In genomic region chr7:16636533-16637173, GRCh38 we compare ENCODE assay signal across 17 cellular contexts. TPM values are rescaled to one million over a fixed set of nuclear protein-coding genes. Genes with fewer than 3 reads are reported as not detected.
A peak's percentile ranks its signal among the peaks of the same experiment; 100 is the strongest.
DNase-seq lines count a peak whose midpoint lies in the region; ATAC-seq and TF ChIP-seq lines count a peak whose summit lies in the region.
"Had no signal": no experiment of that assay in that cellular context is flagged by ENCODE, and none has a peak within 500 bp of the region (broad histone marks: within the 10 kb centered on the region; RNA-seq: fewer than 3 reads in every experiment).

No MANE protein-coding gene starts in this region.

- intact Hi-C loops in mucosa of descending colon (cut with DNase I, micrococcal nuclease) = no loop called here

- ATAC-seq in mucosa of descending colon (peak; percentile 31), HG02885 (IDR thresholded peaks at IDR 0.05; ENCODE audit: poor library complexity, unreplicated experiment) (no peak), GM18868 (IDR thresholded peaks at IDR 0.05; ENCODE audit: unreplicated experiment) (no peak)

- H3K4me3 ChIP-seq in AG04450 (ENCODE audit: low read depth, low read length) (no peak overlapping the region), HFF-Myc (replicated peaks; ENCODE audit: low read depth, low read length) (no peak overlapping the region), choroid plexus epithelial cell (ENCODE audit: low read depth, low read length) (no peak overlapping the region), mucosa of descending colon (no peak overlapping the region)
- H3K4me3 ChIP-seq: prostate gland, suprapubic skin had no signal

- no peaks in the 10 kb centered on the region for H3K36me3 ChIP-seq in mucosa of descending colon (ENCODE audit: low read depth)
- H3K36me3 ChIP-seq: prostate gland, suprapubic skin had no signal

- no peaks in the 10 kb centered on the region for H3K27me3 ChIP-seq in AG04450 (ENCODE audit: control insufficient read depth, insufficient read depth, low read length)
- H3K27me3 ChIP-seq: suprapubic skin had no signal

- DNase-seq in AG04450 (ENCODE audit: low read depth, low spot score) = peak; percentile 45
- peak; percentile 46 for DNase-seq in HFF-Myc (ENCODE audit: extremely low read depth, low read depth)
- peak; percentile 77 for DNase-seq in choroid plexus epithelial cell (ENCODE audit: low read depth)
- no peak for DNase-seq in mucosa of descending colon
- DNase-seq in DMS53 treated with DMSO at 0.1 percent for 48 hours (lab: John Stamatoyannopoulos, UW; ENCODE audit: unreplicated experiment) = no peak
- DNase-seq in stimulated activated CD4-positive, alpha-beta T cell treated with anti-CD3 and anti-CD28 coated beads, Interleukin-12 subunit alpha, Interleukin-12 subunit beta, amount 100 ng/mL, for 4 hours = no peak
- DNase-seq: activated B cell treated with CpG ODN at 0.5 μM for 24 hours, activated gamma-delta T cell treated with Interleukin-2 at 50 U/mL for 16 hours, DMS 273 treated with DMSO at 0.1 percent for 48 hours, glutamatergic neuron, NCI-H187, NCI-H526 treated with DMSO at 0.1 percent for 48 hours, SW 1271 had no signal

- H3K9me3 ChIP-seq in AG04450 (ENCODE audit: control insufficient read depth, insufficient read depth, low read length) (no peaks in the 10 kb centered on the region), mucosa of descending colon (no peaks in the 10 kb centered on the region)
- H3K9me3 ChIP-seq: prostate gland, suprapubic skin had no signal

- POLR2A ChIA-PET in AG04450 (lab: Yijun Ruan, JAX) = interaction anchor here (0.6 to 2.2 kb wide), 3 partner anchors 9 to 701 kb away, joined by 3 to 9 read pairs (median 8); partner anchors contain the start of genes ANKMY2 and BZW2

- CTCF ChIA-PET in AG04450 (lab: Charles Lee) = interaction anchor here (0.9 to 1.1 kb wide), 2 partner anchors 20 to 72 kb away, joined by 3 read pairs; no protein-coding TSS in a partner anchor

- TF ChIP-seq CTCF in AG04450 (IDR thresholded peaks at IDR 0.05; ENCODE audit: low read depth, low read length) (no peak), HFF-Myc (IDR thresholded peaks at IDR 0.05; ENCODE audit: low read depth, low read length, missing control alignments) (no peak), choroid plexus epithelial cell (conservative IDR thresholded peaks at IDR 0.05; ENCODE audit: low read depth, low read length) (no peak), mucosa of descending colon (IDR thresholded peaks at IDR 0.05) (no peak)

- H3K27ac ChIP-seq in AG04450 (ENCODE audit: low read depth, low read length) = no peak overlapping the region
- H3K27ac ChIP-seq: prostate gland, suprapubic skin had no signal

- peaks cover 28% of the 10 kb centered on the region for H3K4me1 ChIP-seq in mucosa of descending colon (ENCODE audit: low read depth)
- H3K4me1 ChIP-seq: prostate gland had no signal

RNA-seq across cellular contexts. Expression of gene ANKMY2, which starts 8.9 kb away (rescaled TPM):
- polyA plus RNA-seq in AG04450 (2011; rRNA removed) = 25.0 and 31.8 TPM in 2 replicates
- 16.8 and 23.7 TPM in 2 replicates for polyA minus RNA-seq in AG04450 (2011; rRNA and poly(A)+ RNA removed)
- total RNA-seq in mucosa of descending colon = 10 to 100 TPM; 19.5 to 25.8 (median 22.8) TPM

RNA-seq across cellular contexts. Expression of gene BZW2, which starts 9.3 kb away (rescaled TPM):
- 84.4 and 87.6 TPM in 2 replicates for polyA plus RNA-seq in AG04450 (2011; rRNA removed)
- polyA minus RNA-seq in AG04450 (2011; rRNA and poly(A)+ RNA removed) = 41.1 and 66.1 TPM in 2 replicates
- 10 to 100 TPM; 44.8 to 67.0 (median 65.3) TPM for total RNA-seq in mucosa of descending colon

Comparison
In these comparisons a context has a peak if more than half of its experiments do, and no peak if none do; other contexts are left out.
1. DNase-seq: peak in AG04450 (single experiment), HFF-Myc (single experiment) and choroid plexus epithelial cell (single experiment); none in mucosa of descending colon (0 of 3), DMS53 treated with DMSO at 0.1 percent for 48 hours (single experiment) and stimulated activated CD4-positive, alpha-beta T cell treated with anti-CD3 and anti-CD28 coated beads, Interleukin-12 subunit alpha, Interleukin-12 subunit beta, amount 100 ng/mL, for 4 hours (single experiment).